17 cellular contexts compared by ENCODE assay signal in the genomic region with DNA sequence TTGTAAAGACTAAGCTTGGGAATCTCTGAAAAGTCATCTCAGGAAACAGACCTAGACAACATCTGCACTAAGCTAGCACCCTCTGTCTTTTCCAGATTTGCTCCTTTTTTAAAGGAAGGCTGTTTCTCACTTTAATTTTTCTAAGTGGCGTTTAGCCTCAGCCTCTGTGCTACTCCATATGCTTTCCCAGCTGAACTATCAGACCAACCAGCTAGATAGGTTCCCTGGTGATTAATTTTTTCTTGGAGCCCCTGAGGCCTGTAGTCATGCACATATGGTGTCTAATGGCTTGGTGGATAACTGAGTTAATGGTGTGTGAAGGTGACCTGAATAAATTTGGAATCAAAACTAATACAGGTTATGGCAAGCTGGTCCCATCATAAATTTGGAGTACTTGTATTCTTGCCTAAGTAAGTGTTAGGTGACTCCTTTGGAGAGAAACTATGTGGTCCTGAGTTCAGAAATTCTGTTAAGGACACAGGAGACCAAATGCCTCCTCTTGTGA.
DNase-seq lines count a peak whose midpoint lies in the region; ATAC-seq and TF ChIP-seq lines count a peak whose summit lies in the region.
"Had no signal": no experiment of that assay in that cellular context is flagged by ENCODE, and none has a peak within 500 bp of the region (broad histone marks: within the 10 kb centered on the region; RNA-seq: fewer than 3 reads in every experiment).

No MANE protein-coding gene starts in this region.

- no peak overlapping the region for H3K4me3 Mint-ChIP-seq in T-helper 2 cell treated with Interferon-gamma antibody and Interleukin-4, amounts not matched to agents 5 μg/mL and 100 μg/mL, for 36 hours
- H3K4me3 Mint-ChIP-seq: CD4-positive, alpha-beta memory T cell had no signal

- H3F3A ChIP-seq in SK-N-SH (replicated peaks; ENCODE audit: insufficient read depth), result no peaks in the 10 kb centered on the region

- no peak overlapping the region for H3K4me2 ChIP-seq in SK-N-SH

- no peaks in the 10 kb centered on the region for H3K9me2 ChIP-seq in SK-N-SH

- H3K36me3 ChIP-seq in SK-N-SH (replicated peaks in 1 of 2; ENCODE audit: control insufficient read depth in 1 of 2, insufficient read depth in 2 of 2, low read length in 1 of 2), result no peaks in the 10 kb centered on the region
- no peaks in the 10 kb centered on the region; the same call in none of the 2 replicates for H3K36me3 ChIP-seq in WERI-Rb-1
- H3K36me3 ChIP-seq: HAP-1 had no signal

- H3K4me3 ChIP-seq in SK-N-SH (ENCODE audit: low read depth in 2 of 2, low read length in 1 of 2) (no peak overlapping the region), WERI-Rb-1 (ENCODE audit: low read depth, low read length) (no peak overlapping the region)
- H3K4me3 ChIP-seq: HAP-1 had no signal

- H3K36me3 Mint-ChIP-seq in T-helper 2 cell treated with Interferon-gamma antibody and Interleukin-4, amounts not matched to agents 5 μg/mL and 100 μg/mL, for 36 hours (ENCODE audit: low read depth), result no peaks in the 10 kb centered on the region

- no peaks in the 10 kb centered on the region for H3K79me2 ChIP-seq in SK-N-SH (ENCODE audit: insufficient read depth)

- no peak for TF ChIP-seq RAD21 in SK-N-SH (IDR thresholded peaks at IDR 0.05; ENCODE audit: low read length)

- DNase-seq in SK-N-SH (peak; percentile 24), NCI-H2171 treated with DMSO at 0.1 percent for 48 hours (lab: John Stamatoyannopoulos, UW) (peak; percentile 99), WERI-Rb-1 (peak; percentile 58), T1000 (lab: John Stamatoyannopoulos, UW) (no peak)
- no peak for DNase-seq in T-helper 2 cell treated with Interferon-gamma antibody and Interleukin-4, amounts not matched to agents 5 μg/mL and 100 μg/mL, for 36 hours (ENCODE audit: low spot score)
- DNase-seq: CD4-positive, alpha-beta memory T cell; Karpas-422; MM.1S; NCI-H1105; NCI-H187 treated with DMSO at 0.1 percent for 48 hours; NCI-H510A treated with DMSO at 0.1 percent for 48 hours; SHP77 had no signal

- peaks cover 0 to 8% of the 10 kb centered on the region in 2 experiments; a peak in 1 of 4 replicates for H3K4me1 ChIP-seq in SK-N-SH (ENCODE audit: control insufficient read depth in 1 of 2, insufficient read depth in 2 of 2, low read depth in 1 of 2, low read length in 1 of 2)
- H3K4me1 ChIP-seq: HAP-1 had no signal

- H3K9me3 ChIP-seq in SK-N-SH (no peaks in the 10 kb centered on the region), WERI-Rb-1 (ENCODE audit: severe bottlenecking) (no peaks in the 10 kb centered on the region)
- H3K9me3 ChIP-seq: HAP-1 had no signal

- H3K27ac Mint-ChIP-seq in T-helper 2 cell treated with Interferon-gamma antibody and Interleukin-4, amounts not matched to agents 5 μg/mL and 100 μg/mL, for 36 hours, result no peak overlapping the region

- no peaks in the 10 kb centered on the region for H3K9me3 Mint-ChIP-seq in T-helper 2 cell treated with Interferon-gamma antibody and Interleukin-4, amounts not matched to agents 5 μg/mL and 100 μg/mL, for 36 hours

- H3K27ac ChIP-seq in SK-N-SH (ENCODE audit: low read depth in 2 of 2, low read length in 1 of 2) (peak overlapping the region in 1 of 2 experiments; percentile 47; a peak in 2 of 4 replicates), WERI-Rb-1 (peak overlapping the region; percentile 78)
- H3K27ac ChIP-seq: 22Rv1 had no signal

- no peak for TF ChIP-seq EP300 in SK-N-SH (IDR thresholded peaks at IDR 0.05; ENCODE audit: borderline replicate concordance in 1 of 2, low read depth in 1 of 2, low read length in 1 of 2)

- H3K4me1 Mint-ChIP-seq in T-helper 2 cell treated with Interferon-gamma antibody and Interleukin-4, amounts not matched to agents 5 μg/mL and 100 μg/mL, for 36 hours (ENCODE audit: low read depth), result no peaks in the 10 kb centered on the region

- CTCF ChIA-PET in SK-N-SH (lab: Yijun Ruan, JAX), result interaction anchor here (0.9 to 1.8 kb wide), 4 partner anchors 14 to 145 kb away, joined by 3 to 8 read pairs (median 4); no protein-coding TSS in a partner anchor

- peaks cover 8% of the 10 kb centered on the region for H3K27me3 Mint-ChIP-seq in T-helper 2 cell treated with Interferon-gamma antibody and Interleukin-4, amounts not matched to agents 5 μg/mL and 100 μg/mL, for 36 hours (ENCODE audit: low read depth)
- H3K27me3 Mint-ChIP-seq: CD4-positive, alpha-beta memory T cell had no signal

- TF ChIP-seq CTCF in SK-N-SH (IDR thresholded peaks at IDR 0.05) (no peak), WERI-Rb-1 (IDR thresholded peaks at IDR 0.05; ENCODE audit: low read depth, low read length) (no peak)

- H3K27me3 ChIP-seq in SK-N-SH (ENCODE audit: insufficient read depth) (no peaks in the 10 kb centered on the region), WERI-Rb-1 (ENCODE audit: insufficient read depth, low read depth, severe bottlenecking) (no peaks in the 10 kb centered on the region)

- POLR2A ChIA-PET in SK-N-SH (lab: Yijun Ruan, JAX), result interaction anchor here (1.0 kb wide), 1 partner anchor 10 kb away, joined by 3 read pairs; no protein-coding TSS in a partner anchor

- WGBS in SK-N-SH (ENCODE audit: low lambda C conversion rate), result 90% methylated on average over 1 of the region's 1 CpG

- H3K9ac ChIP-seq in SK-N-SH, result no peak overlapping the region

- H2AFZ ChIP-seq in SK-N-SH (ENCODE audit: low read depth), result no peak overlapping the region

- no peaks in the 10 kb centered on the region for H4K20me1 ChIP-seq in SK-N-SH (ENCODE audit: insufficient read depth)

- no peak for ATAC-seq in SK-N-SH treated with all-trans-retinoic acid at 6 μM for 48 hours
- no peak for ATAC-seq in GM19467 (IDR thresholded peaks at IDR 0.05; ENCODE audit: unreplicated experiment)
- ATAC-seq in GM18870 (IDR thresholded peaks at IDR 0.05; ENCODE audit: unreplicated experiment), result no peak

TF ChIP-seq in SK-N-SH, 30 proteins besides CTCF, POLR2A, EP300 and RAD21:
- TF ChIP-seq RFX5 (IDR thresholded peaks at IDR 0.05; ENCODE audit: low read length) (no peak), TCF12 (IDR thresholded peaks at IDR 0.05) (no peak)
TF ChIP-seq in SK-N-SH: peak in this region for 0.

TF ChIP-seq in SK-N-SH treated with all-trans-retinoic acid at 6 μM for 48 hours, 23 proteins besides CTCF, POLR2A, EP300 and RAD21:
- TF ChIP-seq CSDC2 (CRISPR knock-in tag; IDR thresholded peaks at IDR 0.05), result no peak
- TF ChIP-seq ZNF8 (CRISPR knock-in tag; IDR thresholded peaks at IDR 0.05), result no peak
- no peak for TF ChIP-seq PPARA (CRISPR knock-in tag; IDR thresholded peaks at IDR 0.05; ENCODE audit: borderline replicate concordance)
- TF ChIP-seq OSR1 (CRISPR knock-in tag; IDR thresholded peaks at IDR 0.05), result no peak
- TF ChIP-seq ISL1 (CRISPR knock-in tag; IDR thresholded peaks at IDR 0.05), result no peak
- no peak for TF ChIP-seq ZNF70 (CRISPR knock-in tag; IDR thresholded peaks at IDR 0.05)
- TF ChIP-seq ZNF565 (CRISPR knock-in tag; conservative IDR thresholded peaks at IDR 0.05; ENCODE audit: low read depth), result no peak
- TF ChIP-seq BACH2 (CRISPR knock-in tag; IDR thresholded peaks at IDR 0.05; ENCODE audit: borderline replicate concordance), result no peak
- no peak for TF ChIP-seq ZFP3 (CRISPR knock-in tag; IDR thresholded peaks at IDR 0.05)
- no peak for TF ChIP-seq TCF4 (CRISPR knock-in tag; IDR thresholded peaks at IDR 0.05; ENCODE audit: borderline replicate concordance)
- TF ChIP-seq SNAI2 (CRISPR knock-in tag; IDR thresholded peaks at IDR 0.05), result no peak
- TF ChIP-seq TOX (CRISPR knock-in tag; IDR thresholded peaks at IDR 0.05; ENCODE audit: borderline replicate concordance), result no peak
- TF ChIP-seq TSHZ2 (CRISPR knock-in tag; IDR thresholded peaks at IDR 0.05), result no peak

Comparison
In these comparisons a context has a peak if more than half of its experiments do, and no peak if none do; other contexts are left out.
1. DNase-seq: peak in SK-N-SH (single experiment), NCI-H2171 treated with DMSO at 0.1 percent for 48 hours (single experiment) and WERI-Rb-1 (single experiment); none in T-helper 2 cell treated with Interferon-gamma antibody and Interleukin-4, amounts not matched to agents 5 μg/mL and 100 μg/mL, for 36 hours (single experiment) and T1000 (single experiment).